In genomic region chr3:15205934-15206661, GRCh38 we compare ENCODE assay signal across 1 cellular context.
TF ChIP-seq lines count a peak whose summit lies in the region.

CAPN7 (plus strand) TSS chr3:15206246; CDS start chr3:15206496, 250 bp downstream.

TF ChIP-seq in WTC11, 78 proteins besides CTCF, POLR2A, EP300 and RAD21 (continued from another document):
- TF ChIP-seq MLX (CRISPR knock-in tag; IDR thresholded peaks at IDR 0.05) (0 out of 2 replicates have a peak, but pooled peaks have one; percentile 87), NR2C2 (CRISPR knock-in tag; IDR thresholded peaks at IDR 0.05) (no peak), MAX (CRISPR knock-in tag; IDR thresholded peaks at IDR 0.05) (peak; percentile 56), E2F1 (CRISPR knock-in tag; IDR thresholded peaks at IDR 0.05) (no peak), ELF4 (CRISPR knock-in tag; IDR thresholded peaks at IDR 0.05; ENCODE audit: low read depth) (0 out of 2 replicates have a peak, but pooled peaks have one; percentile 23), ZNF263 (CRISPR knock-in tag; IDR thresholded peaks at IDR 0.05; ENCODE audit: low read depth) (0 out of 2 replicates have a peak, but pooled peaks have one; percentile 38), ETV6 (CRISPR knock-in tag; IDR thresholded peaks at IDR 0.05) (no peak; the same call in 1 of the 2 replicates), SP1 (CRISPR knock-in tag; conservative IDR thresholded peaks at IDR 0.05) (peak; percentile 82), NR3C1 (CRISPR knock-in tag; conservative IDR thresholded peaks at IDR 0.05; ENCODE audit: low read depth) (no peak), HMGA2 (CRISPR knock-in tag; IDR thresholded peaks at IDR 0.05) (no peak), SMAD3 (CRISPR knock-in tag; IDR thresholded peaks at IDR 0.05; ENCODE audit: borderline replicate concordance) (no peak)
- TF ChIP-seq, protein P1, sequence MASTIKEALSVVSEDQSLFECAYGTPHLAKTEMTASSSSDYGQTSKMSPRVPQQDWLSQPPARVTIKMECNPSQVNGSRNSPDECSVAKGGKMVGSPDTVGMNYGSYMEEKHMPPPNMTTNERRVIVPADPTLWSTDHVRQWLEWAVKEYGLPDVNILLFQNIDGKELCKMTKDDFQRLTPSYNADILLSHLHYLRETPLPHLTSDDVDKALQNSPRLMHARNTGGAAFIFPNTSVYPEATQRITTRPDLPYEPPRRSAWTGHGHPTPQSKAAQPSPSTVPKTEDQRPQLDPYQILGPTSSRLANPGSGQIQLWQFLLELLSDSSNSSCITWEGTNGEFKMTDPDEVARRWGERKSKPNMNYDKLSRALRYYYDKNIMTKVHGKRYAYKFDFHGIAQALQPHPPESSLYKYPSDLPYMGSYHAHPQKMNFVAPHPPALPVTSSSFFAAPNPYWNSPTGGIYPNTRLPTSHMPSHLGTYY (CRISPR knock-in tag; IDR thresholded peaks at IDR 0.05), result no peak
- TF ChIP-seq, protein P2, sequence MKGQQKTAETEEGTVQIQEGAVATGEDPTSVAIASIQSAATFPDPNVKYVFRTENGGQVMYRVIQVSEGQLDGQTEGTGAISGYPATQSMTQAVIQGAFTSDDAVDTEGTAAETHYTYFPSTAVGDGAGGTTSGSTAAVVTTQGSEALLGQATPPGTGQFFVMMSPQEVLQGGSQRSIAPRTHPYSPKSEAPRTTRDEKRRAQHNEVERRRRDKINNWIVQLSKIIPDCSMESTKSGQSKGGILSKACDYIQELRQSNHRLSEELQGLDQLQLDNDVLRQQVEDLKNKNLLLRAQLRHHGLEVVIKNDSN (CRISPR knock-in tag; IDR thresholded peaks at IDR 0.05), result peak; percentile 89
TF ChIP-seq in WTC11: peak in this region for 21.
